18 cellular contexts compared by ENCODE assay signal in the genomic region with DNA sequence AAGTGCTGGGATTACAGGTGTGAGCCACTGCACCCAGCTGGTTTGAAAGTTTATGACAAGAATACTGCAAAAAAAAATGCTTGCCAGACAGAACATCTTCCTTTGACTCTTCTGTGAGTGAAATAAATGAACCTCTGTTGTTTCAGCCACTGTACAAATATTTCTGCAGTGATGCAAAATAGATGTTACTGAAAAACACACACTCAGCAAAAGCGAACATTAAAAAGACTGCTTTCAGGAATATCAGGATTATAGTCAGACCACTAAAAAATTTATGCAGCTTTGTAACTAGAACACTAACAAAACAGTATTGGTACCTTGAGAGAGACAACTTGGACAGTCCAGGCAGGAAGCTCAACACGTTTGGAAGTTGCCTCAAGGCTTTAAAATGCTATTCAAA. TPM values are rescaled to one million over a fixed set of nuclear protein-coding genes. Genes with fewer than 3 reads are reported as not detected.
DNase-seq lines count a peak whose midpoint lies in the region; ATAC-seq, FAIRE-seq and TF ChIP-seq lines count a peak whose summit lies in the region.
"Had no signal": no experiment of that assay in that cellular context is flagged by ENCODE, and none has a peak within 500 bp of the region (broad histone marks: within the 10 kb centered on the region; RNA-seq: fewer than 3 reads in every experiment).

No MANE protein-coding gene starts in this region.

- no peak overlapping the region for H3K9ac ChIP-seq in keratinocyte (ENCODE audit: control insufficient read depth, extremely low read depth, insufficient read depth, low read length)
- H3K9ac ChIP-seq: BLaER1 treated with 17β-estradiol and CSF1 and Interleukin-3, amounts not matched to agents 10 nM and 100 nM had no signal

- CTCF ChIA-PET in CD4-positive, alpha-beta memory T cell (lab: Charles Lee; ENCODE audit: partially characterized antibody): interaction anchor here (1.0 to 1.7 kb wide), 2 partner anchors 17 to 135 kb away, joined by 3 to 6 read pairs; a partner anchor contains a TSS

- H3K27me3 ChIP-seq in CD4-positive, alpha-beta memory T cell (ENCODE audit: insufficient read depth, low read length): no peaks in the 10 kb centered on the region
- H3K27me3 ChIP-seq in keratinocyte (ENCODE audit: control insufficient read depth, extremely low read depth, insufficient read depth, low read length): no peaks in the 10 kb centered on the region
- H3K27me3 ChIP-seq: BLaER1 treated with 17β-estradiol and CSF1 and Interleukin-3, amounts not matched to agents 10 nM and 100 nM had no signal

- intact Hi-C loops in CD4-positive, alpha-beta memory T cell (cut with micrococcal nuclease): no loop called here

- peak overlapping the region; percentile 35 for H3K27ac Mint-ChIP-seq in activated naive CD4-positive, alpha-beta T cell treated with anti-CD3 and anti-CD28 coated beads, Interleukin-2, amount 50 U/mL, for 24 hours
- H3K27ac Mint-ChIP-seq in CD4-positive, alpha-beta memory T cell: peak overlapping the region in 5 of 7 donors; percentile 23 to 72 (median 57)
- peak overlapping the region; percentile 16 for H3K27ac Mint-ChIP-seq in T-helper 17 cell
- H3K27ac Mint-ChIP-seq: B cell had no signal

- H3K9me1 ChIP-seq in keratinocyte (ENCODE audit: control insufficient read depth, extremely low read depth, insufficient read depth, low read length): no peaks in the 10 kb centered on the region

- H3K36me3 Mint-ChIP-seq in activated naive CD4-positive, alpha-beta T cell treated with anti-CD3 and anti-CD28 coated beads, Interleukin-2, amount 50 U/mL, for 24 hours: no peaks in the 10 kb centered on the region
- H3K36me3 Mint-ChIP-seq in CD4-positive, alpha-beta memory T cell: peaks cover 11 to 20% of the 10 kb centered on the region in 2 donors
- no peaks in the 10 kb centered on the region for H3K36me3 Mint-ChIP-seq in T-helper 17 cell (ENCODE audit: low read depth)

- TF ChIP-seq CTCF in keratinocyte (optimal IDR thresholded peaks at IDR 0.05 in 1 of 3, IDR thresholded peaks at IDR 0.05 in 1 of 3, conservative IDR thresholded peaks at IDR 0.05 in 1 of 3; ENCODE audit: extremely low read depth in 1 of 3, insufficient read depth in 2 of 3, low read length in 3 of 3): no peak

- POLR2A ChIA-PET in CD4-positive, alpha-beta memory T cell (lab: Charles Lee; ENCODE audit: partially characterized antibody): interaction anchor here (0.7 kb wide), 1 partner anchor 19 kb away, joined by 3 read pairs; no protein-coding TSS in a partner anchor

- H3K27me3 Mint-ChIP-seq in activated naive CD4-positive, alpha-beta T cell treated with anti-CD3 and anti-CD28 coated beads, Interleukin-2, amount 50 U/mL, for 24 hours: no peaks in the 10 kb centered on the region
- no peaks in the 10 kb centered on the region for H3K27me3 Mint-ChIP-seq in CD4-positive, alpha-beta memory T cell
- no peaks in the 10 kb centered on the region for H3K27me3 Mint-ChIP-seq in T-helper 17 cell
- H3K27me3 Mint-ChIP-seq: B cell had no signal

- H3K79me2 ChIP-seq in keratinocyte (ENCODE audit: control insufficient read depth, insufficient read depth, low read length): no peaks in the 10 kb centered on the region

- peak; percentile 26 for FAIRE-seq in keratinocyte (lab: Jason Lieb, UNC)

- H3K4me2 ChIP-seq in keratinocyte (ENCODE audit: control insufficient read depth, extremely low read depth, insufficient read depth, low read depth, low read length): no peak overlapping the region
- H3K4me2 ChIP-seq: BLaER1 treated with 17β-estradiol and CSF1 and Interleukin-3, amounts not matched to agents 10 nM and 100 nM had no signal

- no peaks in the 10 kb centered on the region for H3K9me3 Mint-ChIP-seq in activated naive CD4-positive, alpha-beta T cell treated with anti-CD3 and anti-CD28 coated beads, Interleukin-2, amount 50 U/mL, for 24 hours
- no peaks in the 10 kb centered on the region for H3K9me3 Mint-ChIP-seq in CD4-positive, alpha-beta memory T cell

- H3K4me3 Mint-ChIP-seq in activated naive CD4-positive, alpha-beta T cell treated with anti-CD3 and anti-CD28 coated beads, Interleukin-2, amount 50 U/mL, for 24 hours: no peak overlapping the region
- no peak overlapping the region for H3K4me3 Mint-ChIP-seq in CD4-positive, alpha-beta memory T cell
- no peak overlapping the region for H3K4me3 Mint-ChIP-seq in T-helper 17 cell
- H3K4me3 Mint-ChIP-seq: B cell had no signal

- H2AFZ ChIP-seq in keratinocyte (ENCODE audit: control insufficient read depth, low read length): no peak overlapping the region

- H3K4me1 ChIP-seq in CD4-positive, alpha-beta memory T cell (ENCODE audit: insufficient read depth, low read length): peaks cover 24% of the 10 kb centered on the region
- H3K4me1 ChIP-seq in keratinocyte (ENCODE audit: control insufficient read depth, extremely low read depth, insufficient read depth, low read length): peaks cover 30% of the 10 kb centered on the region

- ATAC-seq in T-helper 17 cell (no peak), esophagus mucosa (no peak)
- ATAC-seq: HCT116 had no signal

- H3K36me3 ChIP-seq in CD4-positive, alpha-beta memory T cell (ENCODE audit: insufficient read depth, low read length): no peaks in the 10 kb centered on the region
- H3K36me3 ChIP-seq in keratinocyte (ENCODE audit: control insufficient read depth in 2 of 2, extremely low read depth in 1 of 2, insufficient read depth in 2 of 2, low read length in 2 of 2): no peaks in the 10 kb centered on the region

- dilution Hi-C loops in keratinocyte (cut with MboI; ENCODE audit: extremely low pct_ligation_motif_present, low sequenced_read_pairs): no loop called here

- H3K9me3 ChIP-seq in CD4-positive, alpha-beta memory T cell (ENCODE audit: control insufficient read depth in 1 of 2, low read length in 2 of 2): no peaks in the 10 kb centered on the region
- H3K9me3 ChIP-seq in T-helper 17 cell (ENCODE audit: control insufficient read depth, low read length, poor library complexity, severe bottlenecking) (no peaks in the 10 kb centered on the region), keratinocyte (ENCODE audit: control insufficient read depth, low read depth, low read length) (no peaks in the 10 kb centered on the region)

- peaks cover 51% of the 10 kb centered on the region for H3K4me1 Mint-ChIP-seq in activated naive CD4-positive, alpha-beta T cell treated with anti-CD3 and anti-CD28 coated beads, Interleukin-2, amount 50 U/mL, for 24 hours
- peaks cover 17 to 29% (median 22%) of the 10 kb centered on the region in 4 donors for H3K4me1 Mint-ChIP-seq in CD4-positive, alpha-beta memory T cell
- peaks cover 19% of the 10 kb centered on the region for H3K4me1 Mint-ChIP-seq in T-helper 17 cell
- H3K4me1 Mint-ChIP-seq: B cell had no signal

- no peak overlapping the region for H3K4me3 ChIP-seq in CD4-positive, alpha-beta memory T cell (ENCODE audit: low read length in 2 of 2)
- no peak overlapping the region for H3K4me3 ChIP-seq in keratinocyte (ENCODE audit: control insufficient read depth in 2 of 3, extremely low read depth in 1 of 3, insufficient read depth in 2 of 3, low read depth in 1 of 3, low read length in 3 of 3)
- H3K4me3 ChIP-seq: BLaER1 treated with 17β-estradiol and CSF1 and Interleukin-3, amounts not matched to agents 10 nM and 100 nM had no signal

- DNase-seq in activated naive CD4-positive, alpha-beta T cell treated with Interleukin-2 at 50 U/mL for 16 hours: no peak
- no peak for DNase-seq in CD4-positive, alpha-beta memory T cell
- DNase-seq in T-helper 17 cell: no peak
- DNase-seq in keratinocyte (ENCODE audit: low read depth, low spot score): no peak
- DNase-seq in NCI-H2029 treated with DMSO at 0.1 percent for 48 hours (lab: John Stamatoyannopoulos, UW): no peak
- DNase-seq in stimulated activated CD8-positive, alpha-beta memory T cell treated with anti-CD3 and anti-CD28 coated beads, Interleukin-4, amount 100 ng/mL, for 48 hours: no peak
- DNase-seq: 8988T, DMS153, DMS79, GF-D8, GOT3, H7, KBM-7 had no signal

- H3K27ac ChIP-seq in CD4-positive, alpha-beta memory T cell (ENCODE audit: low read depth, low read length): no peak overlapping the region
- H3K27ac ChIP-seq in keratinocyte (ENCODE audit: control insufficient read depth, insufficient read depth, low read length): no peak overlapping the region
- H3K27ac ChIP-seq: BLaER1 treated with 17β-estradiol and CSF1 and Interleukin-3, amounts not matched to agents 10 nM and 100 nM had no signal

- no peaks in the 10 kb centered on the region for H4K20me1 ChIP-seq in keratinocyte (ENCODE audit: control insufficient read depth, extremely low read depth, insufficient read depth, low read length)
- H4K20me1 ChIP-seq: BLaER1 treated with 17β-estradiol and CSF1 and Interleukin-3, amounts not matched to agents 10 nM and 100 nM had no signal

RNA-seq across cellular contexts. Expression of a gene that starts 16.9 kb away (rescaled TPM):
- 10 to 100 TPM; 14.7 to 15.1 TPM for total RNA-seq in CD4-positive, alpha-beta memory T cell
- polyA plus RNA-seq in CD4-positive, alpha-beta memory T cell: 1 to 10 TPM; 1.3 to 3.4 TPM
- 10 to 100 TPM; 15.9 to 21.2 TPM for total RNA-seq in T-helper 17 cell
- 3.2 to 6.6 TPM (median 4.6 TPM) in 3 replicates for polyA plus RNA-seq in keratinocyte
- 4.3 TPM for polyA plus RNA-seq in keratinocyte (2011; ENCODE audit: low read depth)
- 2.7 and 5.3 TPM in 2 replicates for polyA plus RNA-seq in keratinocyte (2011; cell fraction: cytosol; rRNA removed)
- 5.7 and 8.9 TPM in 2 replicates for polyA plus RNA-seq in keratinocyte (2011; cell fraction: nucleus; rRNA removed)
- 3.0 TPM in 2 replicates for polyA plus RNA-seq in keratinocyte (2012; ENCODE audit: low replicate concordance)
- polyA minus RNA-seq in keratinocyte: 0.16 to 6.8 TPM (median 5.0 TPM) in 3 replicates
- polyA minus RNA-seq in keratinocyte (2011; cell fraction: cytosol; rRNA and poly(A)+ RNA removed): 6.1 TPM
- 6.4 and 7.3 TPM in 2 replicates for polyA minus RNA-seq in keratinocyte (2011; cell fraction: nucleus; rRNA and poly(A)+ RNA removed)
- 4.4 TPM for total RNA-seq in esophagus mucosa

RNA-seq across cellular contexts. Expression of a gene that starts 56.7 kb away (rescaled TPM):
- 10 to 100 TPM; 15.0 to 15.3 TPM for total RNA-seq in CD4-positive, alpha-beta memory T cell
- polyA plus RNA-seq in CD4-positive, alpha-beta memory T cell: 10 to 100 TPM; 13.5 to 14.0 TPM
- total RNA-seq in T-helper 17 cell: 10 to 100 TPM; 12.6 to 12.8 TPM
- 7.8 to 16.7 TPM (median 8.7 TPM) in 3 replicates for polyA plus RNA-seq in keratinocyte
- 6.8 TPM for polyA plus RNA-seq in keratinocyte (2011; ENCODE audit: low read depth)
- polyA plus RNA-seq in keratinocyte (2011; cell fraction: cytosol; rRNA removed): 6.7 and 11.2 TPM in 2 replicates
- polyA plus RNA-seq in keratinocyte (2011; cell fraction: nucleus; rRNA removed): 4.5 and 7.2 TPM in 2 replicates
- polyA plus RNA-seq in keratinocyte (2012; ENCODE audit: low replicate concordance): 6.8 and 14.2 TPM in 2 replicates
- polyA minus RNA-seq in keratinocyte: 1.2 to 7.7 TPM (median 2.1 TPM) in 3 replicates
- 9.6 TPM for polyA minus RNA-seq in keratinocyte (2011; cell fraction: cytosol; rRNA and poly(A)+ RNA removed)
- polyA minus RNA-seq in keratinocyte (2011; cell fraction: nucleus; rRNA and poly(A)+ RNA removed): 4.2 and 6.0 TPM in 2 replicates
- total RNA-seq in esophagus mucosa: 17.3 TPM
